ENCODE assay signal across 23 cellular contexts in the genomic region with DNA sequence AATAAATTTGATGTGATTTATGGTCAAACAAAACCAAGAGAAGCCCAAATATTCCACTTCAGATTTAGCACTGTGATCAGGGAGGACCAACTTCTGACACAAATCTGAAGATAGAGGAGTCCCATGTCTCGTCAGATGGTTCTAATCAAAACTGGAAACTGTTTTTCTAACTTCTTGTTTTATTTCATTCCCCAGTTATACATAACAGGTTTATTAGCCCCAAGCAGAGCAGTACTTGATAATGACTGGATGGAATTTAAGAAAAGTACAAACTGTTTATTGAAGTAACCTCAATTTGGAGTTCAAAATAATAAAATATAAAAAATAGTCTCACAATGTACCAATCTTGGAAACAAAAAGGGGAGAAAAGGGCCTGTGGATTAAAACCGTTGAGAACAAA.
DNase-seq lines count a peak whose midpoint lies in the region; ATAC-seq, FAIRE-seq and TF ChIP-seq lines count a peak whose summit lies in the region.
"Had no signal": no experiment of that assay in that cellular context is flagged by ENCODE, and none has a peak within 500 bp of the region (broad histone marks: within the 10 kb centered on the region; RNA-seq: fewer than 3 reads in every experiment).

No MANE protein-coding gene starts in this region.

- no peak for TF ChIP-seq POLR2A in GM12891 (IDR thresholded peaks at IDR 0.05; ENCODE audit: low read depth, low read length)

- intact Hi-C loops in sciatic nerve (cut with DNase I), result no loop called here

- peak; percentile 87 for ATAC-seq in sciatic nerve
- ATAC-seq: HCT116, HepG2 had no signal

- H3K4me3 ChIP-seq in fibroblast of villous mesenchyme (ENCODE audit: low read depth, low read length), result no peak overlapping the region
- H3K4me3 ChIP-seq: GM12878 had no signal

- DNase-seq in fibroblast of villous mesenchyme (ENCODE audit: low read depth), result peak; percentile 55
- no peak for DNase-seq in sciatic nerve (ENCODE audit: low spot score)
- no peak for DNase-seq in DMS 273 treated with DMSO at 0.1 percent for 48 hours (lab: John Stamatoyannopoulos, UW)
- DNase-seq in GM12891 (ENCODE audit: insufficient read length, low spot score), result no peak
- DNase-seq in GM19238 (ENCODE audit: insufficient read length, low spot score), result no peak
- DNase-seq in OCI-M1 (lab: John Stamatoyannopoulos, UW), result no peak
- DNase-seq: ACHN; BE2C; C1 segment of cervical spinal cord; Caco-2; CD4-positive, CD25-positive, alpha-beta regulatory T cell; CD8-positive, alpha-beta memory T cell; DMS79 treated with DMSO at 0.1 percent for 48 hours; GOT3; H7; HFFc6; KBM-7 had no signal

- FAIRE-seq in endometrium (lab: Jason Lieb, UNC) (peak; percentile 99), GM12891 (lab: Jason Lieb, UNC) (no peak)
- FAIRE-seq: A204.1, GM12878, GM18507, HepG2 had no signal

- no peak for TF ChIP-seq CTCF in fibroblast of villous mesenchyme (IDR thresholded peaks at IDR 0.05; ENCODE audit: insufficient read depth, low read depth, low read length)

TF ChIP-seq in GM12891, 5 proteins besides CTCF, POLR2A, EP300 and RAD21:
- no peak for TF ChIP-seq SPI1 (IDR thresholded peaks at IDR 0.05; ENCODE audit: low read depth, low read length)
